ENCODE assay signal across 6 cellular contexts in genomic region chr2:30904437-30904836, GRCh38.
A peak's percentile ranks its signal among the peaks of the same experiment; 100 is the strongest.
DNase-seq lines count a peak whose midpoint lies in the region; ATAC-seq, FAIRE-seq and TF ChIP-seq lines count a peak whose summit lies in the region.
"Not testable (repeated sequence)": the region's sequence is repeated elsewhere in the genome, so short reads cannot be mapped to it uniquely, and the experiment has no call there.

No MANE protein-coding gene starts in this region.

- peaks cover 21% of the 10 kb centered on the region for H3K36me3 Mint-ChIP-seq in GM23338 (ENCODE audit: low read depth)
- not testable (repeated sequence) for H3K36me3 Mint-ChIP-seq in endodermal cell (ENCODE audit: low read depth)

- peaks cover 19% of the 10 kb centered on the region; the same call in 2 of the 3 replicates for H3K9me3 Mint-ChIP-seq in GM23338
- peaks cover 13% of the 10 kb centered on the region for H3K9me3 Mint-ChIP-seq in endodermal cell

- intact Hi-C loops in K562 (cut with micrococcal nuclease): not testable (repeated sequence)

- CTCF ChIA-PET in K562 (lab: Yijun Ruan, JAX; ENCODE audit: low intra/inter-chr PET ratio): not testable (repeated sequence)

- not testable (repeated sequence) for H3K9ac ChIP-seq in DND-41 (ENCODE audit: low read depth, low read length); HUES6 (ENCODE audit: low read length); K562 (ENCODE audit: insufficient read depth in 1 of 2, low read depth in 2 of 2, low read length in 2 of 2); endodermal cell (ENCODE audit: extremely low read depth, low read length, poor library complexity, severe bottlenecking); trophoblast cell (ENCODE audit: low read length)

- not testable (repeated sequence) for TF ChIP-seq RAD21 in K562 (CRISPR knock-in tag; conservative IDR thresholded peaks at IDR 0.05 in 1 of 2, IDR thresholded peaks at IDR 0.05 in 1 of 2)

- not testable (repeated sequence) for TF ChIP-seq POLR2A in K562 (conservative IDR thresholded peaks at IDR 0.05)

- BruUV-seq in K562 (replicated peaks; lab: Mats Ljungman, UMichigan): not testable (repeated sequence)

- not testable (repeated sequence) for H2BK12ac ChIP-seq in trophoblast cell (ENCODE audit: low read length)

- H3K79me2 ChIP-seq in DND-41 (ENCODE audit: insufficient read depth, low read length); GM23338 (replicated peaks; ENCODE audit: insufficient read depth); K562 (ENCODE audit: control insufficient read depth, insufficient read depth, low read length); trophoblast cell (ENCODE audit: control insufficient read depth, insufficient read depth, low read length, poor library complexity): not testable (repeated sequence)

- H3K23ac ChIP-seq in trophoblast cell (ENCODE audit: low read length): not testable (repeated sequence)

- H3K27me3 Mint-ChIP-seq in GM23338 (ENCODE audit: insufficient read depth, low read depth, poor library complexity); endodermal cell (ENCODE audit: insufficient read depth): not testable (repeated sequence)

- POLR2A ChIA-PET in K562 (lab: Yijun Ruan, JAX): not testable (repeated sequence)

- H3K18ac ChIP-seq in trophoblast cell (ENCODE audit: low read length): not testable (repeated sequence)

- H3K4me1 Mint-ChIP-seq in GM23338, endodermal cell: not testable (repeated sequence)

- not testable (repeated sequence) for H3K27ac Mint-ChIP-seq in GM23338
- H3K27ac Mint-ChIP-seq in endodermal cell: peak overlapping the region; percentile 61

- H2BK5ac ChIP-seq in trophoblast cell (ENCODE audit: low read depth, low read length, poor library complexity): not testable (repeated sequence)

- TF ChIP-seq EP300 in K562 (IDR thresholded peaks at IDR 0.05; ENCODE audit: low read length): not testable (repeated sequence)

- H3K4me2 ChIP-seq in DND-41 (ENCODE audit: insufficient read depth, low read length); K562 (ENCODE audit: insufficient read depth, low read length); trophoblast cell (ENCODE audit: low read length): not testable (repeated sequence)
- peak overlapping the region; percentile 57; the same call in 1 of the 2 replicates for H3K4me2 ChIP-seq in GM23338

- H3K9me3 ChIP-seq in DND-41 (ENCODE audit: insufficient read depth, low read length, severe bottlenecking); HUES6 (ENCODE audit: control insufficient read depth, insufficient read depth, low read depth, low read length); K562 (replicated peaks; ENCODE audit: control insufficient read depth, insufficient read depth, low read depth, low read length); endodermal cell (ENCODE audit: control insufficient read depth, low read length); trophoblast cell (ENCODE audit: insufficient read depth, low read depth, low read length): not testable (repeated sequence)

- H3K36me3 ChIP-seq in DND-41 (ENCODE audit: insufficient read depth, low read length); GM23338 (ENCODE audit: insufficient read depth); HUES6 (ENCODE audit: control insufficient read depth, insufficient read depth, low read length); K562 (ENCODE audit: control insufficient read depth, insufficient read depth, low read length); endodermal cell (ENCODE audit: control insufficient read depth, insufficient read depth, low read length); trophoblast cell (ENCODE audit: control insufficient read depth in 1 of 2, insufficient read depth in 2 of 2, low read length in 2 of 2): not testable (repeated sequence)

- not testable (repeated sequence) for H3K14ac ChIP-seq in trophoblast cell (ENCODE audit: low read length)

- not testable (repeated sequence) for H3K9me1 ChIP-seq in K562 (ENCODE audit: control insufficient read depth, insufficient read depth, low read length)

- not testable (repeated sequence) for H2BK120ac ChIP-seq in trophoblast cell (ENCODE audit: insufficient read depth, low read length, poor library complexity)

- H3K79me1 ChIP-seq in trophoblast cell (ENCODE audit: low read length): not testable (repeated sequence)

- not testable (repeated sequence) for H4K8ac ChIP-seq in trophoblast cell (ENCODE audit: low read depth, low read length)

- ATAC-seq in DND-41 (ENCODE audit: insufficient read depth, low read depth); GM23338; K562: not testable (repeated sequence)

- H2AK5ac ChIP-seq in trophoblast cell (ENCODE audit: low read length): not testable (repeated sequence)

- H4K20me1 ChIP-seq in DND-41 (ENCODE audit: insufficient read depth, low read length); GM23338 (replicated peaks; ENCODE audit: insufficient read depth); K562 (replicated peaks; ENCODE audit: control insufficient read depth, insufficient read depth, low read length): not testable (repeated sequence)

- H3K4me3 Mint-ChIP-seq in GM23338: not testable (repeated sequence)
- peak overlapping the region; percentile 30 for H3K4me3 Mint-ChIP-seq in endodermal cell

- in situ Hi-C loops in K562 (cut with MboI): not testable (repeated sequence)

- not testable (repeated sequence) for TF ChIP-seq CTCF in DND-41 (IDR thresholded peaks at IDR 0.05; ENCODE audit: borderline replicate concordance, extremely low read depth, low read length, poor library complexity, severe bottlenecking); GM23338 (conservative IDR thresholded peaks at IDR 0.05; ENCODE audit: low read depth in 2 of 2); K562 (IDR thresholded peaks at IDR 0.05 in 2 of 3, conservative IDR thresholded peaks at IDR 0.05 in 1 of 3; ENCODE audit: insufficient read depth in 2 of 3, low read depth in 1 of 3, low read length in 3 of 3); endodermal cell (conservative IDR thresholded peaks at IDR 0.05)

- H4K91ac ChIP-seq in trophoblast cell (ENCODE audit: low read depth, low read length): peak overlapping the region; percentile 62

- FAIRE-seq in K562 (lab: Jason Lieb, UNC): not testable (repeated sequence)

- WGBS in K562 (ENCODE audit: insufficient coverage, low coverage, missing lambda C conversion rate): no CpG with 5 or more reads among the region's 14 CpGs
- WGBS in endodermal cell (ENCODE audit: insufficient coverage in 1 of 2, insufficient read length in 1 of 2), 2 experiments: 65% methylated on average over 10 of the region's 14 CpGs; no CpG with 5 or more reads in 1 of the 2 experiments
- WGBS in trophoblast cell (ENCODE audit: extremely low coverage, insufficient coverage, insufficient read length): no CpG with 5 or more reads among the region's 14 CpGs

- H3K27me3 ChIP-seq in DND-41 (ENCODE audit: insufficient read depth, low read length, poor library complexity); GM23338 (ENCODE audit: insufficient read depth); HUES6 (ENCODE audit: control insufficient read depth, insufficient read depth, low read length); endodermal cell (ENCODE audit: control insufficient read depth, insufficient read depth, low read length, poor library complexity, severe bottlenecking); trophoblast cell (ENCODE audit: insufficient read depth, low read length): not testable (repeated sequence)
- peaks cover 5 to 10% of the 10 kb centered on the region in 2 experiments; a peak in 2 of 5 replicates for H3K27me3 ChIP-seq in K562 (ENCODE audit: control insufficient read depth in 2 of 2, insufficient read depth in 2 of 2, low read length in 2 of 2)

- H3K4me1 ChIP-seq in DND-41 (ENCODE audit: insufficient read depth, low read length); GM23338 (ENCODE audit: insufficient read depth); HUES6 (ENCODE audit: control insufficient read depth, insufficient read depth, low read length); K562 (replicated peaks in 1 of 2; ENCODE audit: control insufficient read depth in 2 of 2, insufficient read depth in 2 of 2, low read length in 2 of 2); endodermal cell (ENCODE audit: control insufficient read depth, insufficient read depth, low read length); trophoblast cell (ENCODE audit: control insufficient read depth in 1 of 2, insufficient read depth in 2 of 2, low read length in 2 of 2): not testable (repeated sequence)

- H2AFZ ChIP-seq in DND-41 (ENCODE audit: low read depth, low read length); GM23338; trophoblast cell (ENCODE audit: insufficient read depth, low read length, poor library complexity): not testable (repeated sequence)
- H2AFZ ChIP-seq in K562 (ENCODE audit: low read depth, low read length): peak overlapping the region; percentile 72; the same call in 1 of the 2 replicates

- not testable (repeated sequence) for H3K4ac ChIP-seq in trophoblast cell (ENCODE audit: low read depth, low read length)

- peak; percentile 16 for DNase-seq in DND-41
- DNase-seq in GM23338 (ENCODE audit: low spot score); K562 (ENCODE audit: extremely low read depth in 1 of 4, low spot score in 3 of 4); endodermal cell; trophoblast cell: not testable (repeated sequence)

- H4K12ac ChIP-seq in trophoblast cell (ENCODE audit: low read depth, low read length): not testable (repeated sequence)

- not testable (repeated sequence) for H3K4me3 ChIP-seq in DND-41 (ENCODE audit: low read depth in 1 of 2, low read length in 2 of 2); GM23338; K562; endodermal cell (ENCODE audit: low read length); trophoblast cell (ENCODE audit: low read depth, low read length)
- peak overlapping the region; percentile 33; the same call in 1 of the 2 replicates for H3K4me3 ChIP-seq in HUES6 (ENCODE audit: low read depth, low read length)

- not testable (repeated sequence) for H3F3A ChIP-seq in GM23338 (replicated peaks; ENCODE audit: low read depth)

- not testable (repeated sequence) for H3K9me2 ChIP-seq in GM23338 (ENCODE audit: insufficient read depth)

- H3K27ac ChIP-seq in DND-41 (ENCODE audit: low read length); GM23338 (ENCODE audit: low read depth); HUES6 (ENCODE audit: low read depth, low read length); K562 (ENCODE audit: extremely low read depth, low read depth, low read length); endodermal cell (ENCODE audit: low read depth, low read length); trophoblast cell (ENCODE audit: low read depth, low read length): not testable (repeated sequence)
